1 cellular context compared by ENCODE assay signal in the genomic region with DNA sequence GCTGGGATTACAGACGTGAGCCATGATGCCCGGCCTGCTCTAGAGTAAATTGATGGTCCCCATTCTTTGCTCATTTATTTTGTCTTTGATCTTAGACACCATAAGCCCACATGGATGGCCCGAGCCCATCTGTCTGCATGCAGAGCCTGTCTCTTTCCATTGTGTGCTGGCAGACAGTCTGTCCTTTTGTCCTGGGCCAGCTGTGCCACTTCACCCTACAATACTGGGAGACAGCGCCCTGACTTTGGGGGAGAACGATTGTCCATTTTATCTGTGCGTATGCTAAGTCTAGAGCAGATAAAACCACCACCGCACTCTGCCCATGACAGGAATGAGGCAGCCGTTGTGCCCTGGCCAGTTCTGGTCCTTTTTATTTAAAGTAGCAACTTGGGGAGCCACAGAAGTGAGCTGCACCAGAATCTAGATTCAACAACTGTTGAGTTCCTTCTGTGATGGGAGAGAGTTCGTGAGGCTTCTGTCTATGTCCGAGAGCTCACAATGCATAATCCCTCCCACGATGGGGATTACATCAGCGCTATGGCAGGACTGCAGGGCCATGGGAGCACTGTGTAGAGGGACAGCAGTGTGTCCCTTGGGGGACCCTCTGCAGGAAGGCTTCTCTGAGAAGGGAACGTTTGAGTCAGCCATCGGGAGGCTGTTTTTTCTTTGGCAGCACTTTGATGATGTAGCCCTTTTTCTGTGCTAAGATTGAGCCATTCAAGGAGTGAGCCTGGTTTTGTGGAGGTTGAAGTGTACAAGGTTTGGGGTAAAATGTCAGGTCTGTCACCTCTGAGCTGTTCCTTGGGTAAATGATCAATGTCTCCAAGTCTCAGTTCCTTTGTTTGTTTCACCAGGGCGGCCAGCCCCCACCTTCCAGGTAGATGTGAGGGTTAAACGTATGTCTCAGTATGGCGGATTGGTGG.
TF ChIP-seq lines count a peak whose summit lies in the region.

No MANE protein-coding gene starts in this region.

TF ChIP-seq in WTC11, 78 proteins besides CTCF, POLR2A, EP300 and RAD21 (continued from another document):
- TF ChIP-seq ZNF512 (CRISPR knock-in tag; IDR thresholded peaks at IDR 0.05; ENCODE audit: borderline replicate concordance) (no peak), ZBTB21 (CRISPR knock-in tag; IDR thresholded peaks at IDR 0.05; ENCODE audit: borderline replicate concordance) (no peak), ZNF532 (CRISPR knock-in tag; IDR thresholded peaks at IDR 0.05; ENCODE audit: borderline replicate concordance) (no peak), JAZF1 (CRISPR knock-in tag; IDR thresholded peaks at IDR 0.05) (no peak), ATF1 (CRISPR knock-in tag; IDR thresholded peaks at IDR 0.05) (no peak), GTF2I (CRISPR knock-in tag; conservative IDR thresholded peaks at IDR 0.05) (no peak), USF1 (CRISPR knock-in tag; IDR thresholded peaks at IDR 0.05) (no peak), MYBL2 (CRISPR knock-in tag; IDR thresholded peaks at IDR 0.05) (no peak), ZNF425 (CRISPR knock-in tag; conservative IDR thresholded peaks at IDR 0.05) (no peak), SMAD4 (CRISPR knock-in tag; IDR thresholded peaks at IDR 0.05) (no peak)
